In genomic region chr12:50934981-50935807, GRCh38 we compare ENCODE assay signal across 1 cellular context.
TF ChIP-seq lines count a peak whose summit lies in the region.

No MANE protein-coding gene starts in this region.

TF ChIP-seq in HepG2, 621 proteins besides CTCF, POLR2A, EP300 and RAD21 (continued from another document and continues in another):
- TF ChIP-seq FOSL2 (CRISPR knock-in tag; IDR thresholded peaks at IDR 0.05) (0 out of 2 replicates have a peak, but pooled peaks have one; percentile 28), RFX1 (IDR thresholded peaks at IDR 0.05) (no peak), ZNF326 (CRISPR knock-in tag; IDR thresholded peaks at IDR 0.05; ENCODE audit: borderline replicate concordance) (no peak), HNF4A (CRISPR knock-in tag; IDR thresholded peaks at IDR 0.05) (peak; percentile 75), CEBPB (IDR thresholded peaks at IDR 0.05; ENCODE audit: borderline replicate concordance, low read depth, low read length) (peak; percentile 45; the same call in 1 of the 2 replicates), ZNF619 (CRISPR knock-in tag; IDR thresholded peaks at IDR 0.05) (no peak), NCOA2 (CRISPR knock-in tag; IDR thresholded peaks at IDR 0.05) (no peak), DDIT3 (CRISPR knock-in tag; IDR thresholded peaks at IDR 0.05) (no peak), SOX5 (CRISPR knock-in tag; IDR thresholded peaks at IDR 0.05; ENCODE audit: borderline replicate concordance) (peak; percentile 83), NCOA1 (CRISPR knock-in tag; IDR thresholded peaks at IDR 0.05) (no peak), RCOR2 (CRISPR knock-in tag; IDR thresholded peaks at IDR 0.05) (no peak), ZNF407 (CRISPR knock-in tag; IDR thresholded peaks at IDR 0.05; ENCODE audit: not compliant biosample characterization) (no peak), PITX1 (CRISPR knock-in tag; IDR thresholded peaks at IDR 0.05) (peak; percentile 89), NR2F1 (CRISPR knock-in tag; IDR thresholded peaks at IDR 0.05) (peak; percentile 42 to 51; a peak in 2 of 4 replicates), DPF2 (CRISPR knock-in tag; IDR thresholded peaks at IDR 0.05; ENCODE audit: borderline replicate concordance, low read depth) (no peak), NONO (IDR thresholded peaks at IDR 0.05) (no peak), NONO (CRISPR knock-in tag; conservative IDR thresholded peaks at IDR 0.05) (peak; percentile 37; the same call in 1 of the 2 replicates), NFE2L2 (IDR thresholded peaks at IDR 0.05; ENCODE audit: low read length) (no peak), KAT8 (CRISPR knock-in tag; IDR thresholded peaks at IDR 0.05) (0 out of 2 replicates have a peak, but pooled peaks have one; percentile 29), MIER3 (CRISPR knock-in tag; IDR thresholded peaks at IDR 0.05; ENCODE audit: borderline replicate concordance) (no peak), ZNF513 (CRISPR knock-in tag; conservative IDR thresholded peaks at IDR 0.05) (no peak), SOX6 (IDR thresholded peaks at IDR 0.05) (no peak), SOX6 (CRISPR knock-in tag; IDR thresholded peaks at IDR 0.05) (peak; percentile 89), ZNF607 (CRISPR knock-in tag; IDR thresholded peaks at IDR 0.05; ENCODE audit: borderline replicate concordance) (no peak), ZKSCAN5 (CRISPR knock-in tag; IDR thresholded peaks at IDR 0.05) (no peak), KDM6A (CRISPR knock-in tag; IDR thresholded peaks at IDR 0.05; ENCODE audit: low read depth) (peak; percentile 60; the same call in 1 of the 2 replicates), THRA (CRISPR knock-in tag; IDR thresholded peaks at IDR 0.05; ENCODE audit: borderline replicate concordance) (no peak), IRF9 (CRISPR knock-in tag; IDR thresholded peaks at IDR 0.05; ENCODE audit: borderline replicate concordance) (no peak), ZNF501 (CRISPR knock-in tag; IDR thresholded peaks at IDR 0.05) (no peak), ZBTB3 (CRISPR knock-in tag; IDR thresholded peaks at IDR 0.05; ENCODE audit: borderline replicate concordance, low read depth) (no peak), RNF2 (conservative IDR thresholded peaks at IDR 0.05; ENCODE audit: low read depth) (no peak), RXRB (CRISPR knock-in tag; IDR thresholded peaks at IDR 0.05; ENCODE audit: borderline replicate concordance) (peak; percentile 70; the same call in 1 of the 2 replicates), ZNF883 (CRISPR knock-in tag; IDR thresholded peaks at IDR 0.05; ENCODE audit: not compliant biosample characterization) (no peak), FOXP4 (CRISPR knock-in tag; IDR thresholded peaks at IDR 0.05) (no peak; the same call in 1 of the 2 replicates), NR2F2 (IDR thresholded peaks at IDR 0.05; ENCODE audit: borderline replicate concordance, low read depth) (peak; percentile 78), ZNF770 (CRISPR knock-in tag; IDR thresholded peaks at IDR 0.05) (no peak), HOMEZ (CRISPR knock-in tag; IDR thresholded peaks at IDR 0.05; ENCODE audit: low read depth) (no peak), GABPA (IDR thresholded peaks at IDR 0.05; ENCODE audit: low read depth, low read length) (no peak), GABPA (CRISPR knock-in tag; IDR thresholded peaks at IDR 0.05; ENCODE audit: low read depth) (no peak), CEBPG (CRISPR knock-in tag; IDR thresholded peaks at IDR 0.05) (peak; percentile 36; the same call in 1 of the 2 replicates), PAXIP1 (CRISPR knock-in tag; conservative IDR thresholded peaks at IDR 0.05) (peak; percentile 86)
